In the genomic region with DNA sequence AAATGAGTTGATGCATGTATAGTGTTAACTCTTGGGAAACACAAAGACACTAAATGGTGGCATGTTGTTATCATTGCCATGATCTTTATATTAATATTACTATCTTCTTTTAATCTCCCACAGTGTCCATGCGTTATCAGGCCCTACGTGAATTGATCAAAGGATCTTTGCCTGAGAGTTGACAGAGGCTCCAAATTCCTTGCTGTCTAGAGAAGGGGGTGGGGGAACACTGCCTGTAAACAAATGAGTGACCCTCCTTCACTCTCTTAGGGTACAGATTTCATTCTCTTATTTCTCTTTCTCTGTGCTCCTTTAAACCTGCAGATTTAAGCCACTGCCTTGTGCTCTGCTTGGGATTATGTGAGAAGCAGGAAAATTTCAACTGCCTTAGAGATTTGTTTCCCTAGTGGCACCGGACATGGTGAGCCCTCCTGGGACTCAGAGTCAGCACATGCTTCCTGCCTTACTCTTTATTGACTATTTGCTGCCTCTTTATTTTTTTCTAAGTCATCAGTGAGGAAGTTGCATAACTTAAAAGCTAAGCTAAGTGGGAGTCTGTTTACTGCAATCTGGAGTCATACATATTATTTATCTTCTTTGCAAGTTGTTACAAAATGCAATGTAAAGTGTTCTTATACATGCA, we compare ENCODE assay signal across 9 cellular contexts.
DNase-seq lines count a peak whose midpoint lies in the region; ATAC-seq, FAIRE-seq and TF ChIP-seq lines count a peak whose summit lies in the region.
"Had no signal": no experiment of that assay in that cellular context is flagged by ENCODE, and none has a peak within 500 bp of the region (broad histone marks: within the 10 kb centered on the region; RNA-seq: fewer than 3 reads in every experiment).

No MANE protein-coding gene starts in this region.

- POLR2A ChIA-PET in HEK293T (lab: Yijun Ruan, JAX), result interaction anchor here (1.2 kb wide), 1 partner anchor 15 kb away, joined by 3 read pairs; no protein-coding TSS in a partner anchor

- no peaks in the 10 kb centered on the region for H3K27me3 ChIP-seq in HUES48 (ENCODE audit: control insufficient read depth, insufficient read depth, low read length)

- no peak overlapping the region for H3K4me3 ChIP-seq in HUES48 (ENCODE audit: low read depth, low read length)

- peak overlapping the region; percentile 62 for H3K27ac ChIP-seq in HUES48 (ENCODE audit: low read depth, low read length)

- H3K27me3 Mint-ChIP-seq in memory B cell, result no peaks in the 10 kb centered on the region

- H3K9me3 ChIP-seq in HUES48 (ENCODE audit: control insufficient read depth, insufficient read depth, low read length), result no peaks in the 10 kb centered on the region

- H3K27ac Mint-ChIP-seq in memory B cell, result peak overlapping the region; percentile 77

- peaks cover 3% of the 10 kb centered on the region for H3K9me3 Mint-ChIP-seq in memory B cell

- no peak for FAIRE-seq in HTR-8/SVneo (lab: Jason Lieb, UNC)
- FAIRE-seq: keratinocyte had no signal

- H3K9ac ChIP-seq in HUES48 (ENCODE audit: low read depth, low read length), result no peak overlapping the region

- H3K4me3 Mint-ChIP-seq in memory B cell, result peak overlapping the region; percentile 70

- ATAC-seq in memory B cell (ENCODE audit: low read depth), result peak; percentile 23

- peak; percentile 51 for DNase-seq in AG20443 (ENCODE audit: low spot score)
- peak; percentile 86 for DNase-seq in amniotic epithelial cell (ENCODE audit: low read depth)
- no peak for DNase-seq in memory B cell (ENCODE audit: low spot score in 2 of 2)
- no peak for DNase-seq in SKM-1 (lab: John Stamatoyannopoulos, UW; ENCODE audit: unreplicated experiment)
- no peak for DNase-seq in HTR-8/SVneo (ENCODE audit: insufficient read length, low spot score)
- no peak for DNase-seq in ureter (ENCODE audit: low spot score)
- DNase-seq in HEK293T (ENCODE audit: extremely low spot score), result no peak

- peaks cover 52% of the 10 kb centered on the region for H3K4me1 Mint-ChIP-seq in memory B cell

- no peaks in the 10 kb centered on the region for H3K36me3 ChIP-seq in HUES48 (ENCODE audit: control insufficient read depth, insufficient read depth, low read length)

- peaks cover 7% of the 10 kb centered on the region for H3K36me3 Mint-ChIP-seq in memory B cell

- peaks cover 7% of the 10 kb centered on the region for H3K4me1 ChIP-seq in HUES48 (ENCODE audit: control insufficient read depth, insufficient read depth, low read length)

- CTCF ChIA-PET in HEK293T (lab: Yijun Ruan, JAX), result no interaction called here

TF ChIP-seq in HEK293T, 16 proteins besides CTCF, POLR2A, EP300 and RAD21:
- no peak for TF ChIP-seq CTBP1 (IDR thresholded peaks at IDR 0.05; ENCODE audit: borderline replicate concordance)
- TF ChIP-seq SP1 (IDR thresholded peaks at IDR 0.05), result no peak

Comparison
In these comparisons a context has a peak if more than half of its experiments do, and no peak if none do; other contexts are left out.
1. DNase-seq: peak in AG20443 (single experiment) and amniotic epithelial cell (single experiment); none in memory B cell (0 of 2), SKM-1 (single experiment), HTR-8/SVneo (single experiment), ureter (single experiment) and HEK293T (single experiment).